ENCODE assay signal across 8 cellular contexts in the genomic region with DNA sequence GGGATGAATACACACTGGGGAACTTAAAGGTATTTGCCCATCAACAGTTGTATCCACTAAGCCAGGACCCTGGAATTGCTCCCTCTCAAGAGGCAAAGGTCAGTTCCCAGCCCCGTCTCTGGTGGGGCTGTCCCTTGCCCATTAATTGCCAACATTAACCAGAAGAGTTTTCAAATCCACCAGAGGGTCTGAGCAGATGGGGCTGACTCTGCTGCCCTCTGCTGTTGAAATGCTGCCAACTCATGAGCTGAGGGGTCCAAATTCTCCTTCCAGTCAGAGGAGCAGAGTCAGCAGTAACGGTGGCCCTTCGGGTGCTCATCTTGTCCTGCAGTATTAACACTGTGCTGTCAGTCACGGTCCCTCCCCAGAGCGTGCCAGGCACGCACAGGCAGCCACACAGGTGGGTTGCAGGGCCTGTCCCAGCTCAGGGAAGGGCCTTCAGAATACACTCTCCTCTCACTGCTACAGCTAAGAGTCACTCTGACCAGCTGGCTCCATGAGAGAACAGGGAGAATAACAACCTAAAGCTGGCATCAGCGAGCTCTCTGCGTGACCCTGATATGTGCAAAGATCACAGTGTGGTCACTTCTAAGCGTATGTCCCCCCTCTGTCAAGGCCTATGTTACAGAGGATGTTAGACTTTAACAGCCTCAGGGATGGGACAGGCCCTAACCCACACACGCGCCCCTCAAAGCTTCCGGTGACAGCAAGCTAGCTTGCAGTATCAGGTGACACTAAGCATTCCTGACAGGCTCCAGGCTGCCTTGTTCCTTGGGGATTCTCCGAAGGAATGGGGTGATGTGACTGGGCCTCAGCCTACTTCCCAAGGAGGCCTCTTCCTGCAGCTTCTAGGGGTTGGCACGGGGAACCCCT. TPM values are rescaled to one million over a fixed set of nuclear protein-coding genes. Genes with fewer than 3 reads are reported as not detected.
DNase-seq lines count a peak whose midpoint lies in the region; ATAC-seq and TF ChIP-seq lines count a peak whose summit lies in the region.

No MANE protein-coding gene starts in this region.

- no peaks in the 10 kb centered on the region for H4K20me1 ChIP-seq in H9 (ENCODE audit: control insufficient read depth, insufficient read depth, insufficient read length)

- peak; percentile 95 for TF ChIP-seq CTCF in CD4-positive, alpha-beta T cell (IDR thresholded peaks at IDR 0.05)
- TF ChIP-seq CTCF in H9 (conservative IDR thresholded peaks at IDR 0.05) (peak; percentile 92), lower lobe of right lung (IDR thresholded peaks at IDR 0.05) (peak; percentile 86)

- H3K9me3 ChIP-seq in CD4-positive, alpha-beta T cell (ENCODE audit: control insufficient read depth, low read length): no peaks in the 10 kb centered on the region
- H3K9me3 ChIP-seq in H9 (ENCODE audit: control insufficient read depth, low read depth, low read length) (no peaks in the 10 kb centered on the region), lower lobe of right lung (no peaks in the 10 kb centered on the region)

- H3K14ac ChIP-seq in H9 (ENCODE audit: insufficient read depth, low read length): no peak overlapping the region

- no peak overlapping the region for H2BK5ac ChIP-seq in H9 (ENCODE audit: insufficient read length, low read length)

- H3K27me3 ChIP-seq in CD4-positive, alpha-beta T cell (ENCODE audit: control insufficient read depth, insufficient read depth, low read length): no peaks in the 10 kb centered on the region
- no peaks in the 10 kb centered on the region for H3K27me3 ChIP-seq in H9 (ENCODE audit: insufficient read depth, low read length)
- no peaks in the 10 kb centered on the region for H3K27me3 ChIP-seq in lower lobe of right lung (ENCODE audit: low read depth)

- no peak overlapping the region for H3K4ac ChIP-seq in H9 (ENCODE audit: low read depth, low read length)

- intact Hi-C loops in CD4-positive, alpha-beta T cell (cut with DNase I, micrococcal nuclease): loop anchor here (1.0 to 5.0 kb wide), 9 partner anchors 74 to 437 kb away; a partner anchor contains a TSS
- intact Hi-C loops in lower lobe of right lung (cut with DNase I): no loop called here

- H3K4me3 ChIP-seq in lower lobe of right lung: no peak overlapping the region

- H2BK15ac ChIP-seq in H9 (ENCODE audit: low read depth, low read length): no peak overlapping the region

- H3T11ph ChIP-seq in H9 (ENCODE audit: low read length): no peak overlapping the region

- H2BK12ac ChIP-seq in H9 (ENCODE audit: insufficient read length, low read depth, low read length): no peak overlapping the region

- POLR2A ChIA-PET in CD4-positive, alpha-beta T cell (lab: Charles Lee): interaction anchor here (0.6 to 2.1 kb wide), 10 partner anchors 10 to 174 kb away, joined by 3 to 17 read pairs (median 5); a partner anchor contains a TSS

- H4K91ac ChIP-seq in H9 (ENCODE audit: insufficient read length, low read depth, low read length): no peak overlapping the region

- H3K27ac Mint-ChIP-seq in CD4-positive, alpha-beta T cell: peak overlapping the region; percentile 80
- peak overlapping the region in 2 of 3 experiments; percentile 51 to 70; a peak in 2 of 7 replicates for H3K27ac Mint-ChIP-seq in H9

- H4K5ac ChIP-seq in H9 (ENCODE audit: insufficient read length, low read depth, low read length): no peak overlapping the region

- DNase-seq in CD4-positive, alpha-beta T cell: peak; percentile 63 to 75 (median 68)
- DNase-seq in H9: peak; percentile 81
- DNase-seq in NCI-H446 (lab: John Stamatoyannopoulos, UW): peak; percentile 38 to 80
- peak; percentile 72 for DNase-seq in activated CD4-positive, alpha-beta T cell treated with anti-CD3 and anti-CD28 coated beads, Interleukin-2, amount 50 U/mL, for 1 hour
- peak; percentile 83 for DNase-seq in dermis blood vessel endothelial cell
- DNase-seq in lower lobe of right lung: no peak
- peak; percentile 54 for DNase-seq in stimulated activated CD8-positive, alpha-beta memory T cell treated with anti-CD3 and anti-CD28 coated beads, Interleukin-15, amount 100 ng/mL, for 1 hour (ENCODE audit: low read depth)

- H3K23ac ChIP-seq in H9 (ENCODE audit: insufficient read length, low read depth, low read length): no peak overlapping the region

- H3K23me2 ChIP-seq in H9 (ENCODE audit: insufficient read length, low read depth, low read length, poor library complexity, severe bottlenecking): no peaks in the 10 kb centered on the region

- H2BK120ac ChIP-seq in H9 (ENCODE audit: low read depth, low read length, poor library complexity, severe bottlenecking): no peak overlapping the region

- no peak overlapping the region for H3K4me2 ChIP-seq in H9 (ENCODE audit: insufficient read depth, insufficient read length, low read length)

- H3K4me1 ChIP-seq in H9 (ENCODE audit: insufficient read depth, low read length) (no peaks in the 10 kb centered on the region), lower lobe of right lung (peaks cover 10% of the 10 kb centered on the region)

- H4K8ac ChIP-seq in H9 (replicated peaks; ENCODE audit: insufficient read length, low read depth, low read length): no peak overlapping the region

- H3K27me3 Mint-ChIP-seq in CD4-positive, alpha-beta T cell: no peaks in the 10 kb centered on the region
- H3K27me3 Mint-ChIP-seq in H9 (ENCODE audit: low read depth): no peaks in the 10 kb centered on the region

- H3K79me1 ChIP-seq in H9 (ENCODE audit: insufficient read depth, low read depth, low read length, poor library complexity, severe bottlenecking): no peaks in the 10 kb centered on the region

- CTCF ChIA-PET in CD4-positive, alpha-beta T cell (lab: Charles Lee): interaction anchor here (0.5 to 3.2 kb wide), 27 partner anchors 9 to 143 kb away, joined by 3 to 42 read pairs (median 4); a partner anchor contains a TSS

- peaks cover 65% of the 10 kb centered on the region for H3K36me3 Mint-ChIP-seq in CD4-positive, alpha-beta T cell (ENCODE audit: low read depth)
- H3K36me3 Mint-ChIP-seq in H9 (ENCODE audit: insufficient read depth in 1 of 3, low read depth in 3 of 3): peaks cover 24 to 57% (median 46%) of the 10 kb centered on the region in 3 experiments

- H3K56ac ChIP-seq in H9 (ENCODE audit: insufficient read length, low read depth, low read length): no peak overlapping the region

- no peak overlapping the region for H3K18ac ChIP-seq in H9 (ENCODE audit: insufficient read length, low read depth, low read length)

- no CpG with 5 or more reads among the region's 14 CpGs for WGBS in H9 (ENCODE audit: extremely low coverage, insufficient read length, low lambda C conversion rate)

- peak; percentile 88 for ATAC-seq in CD4-positive, alpha-beta T cell (ENCODE audit: poor library complexity)
- ATAC-seq in lower lobe of right lung: peak; percentile 68 to 74
- ATAC-seq in GM19328 (IDR thresholded peaks at IDR 0.05; ENCODE audit: unreplicated experiment): no peak

- peaks cover 7% of the 10 kb centered on the region for H3K4me1 Mint-ChIP-seq in CD4-positive, alpha-beta T cell (ENCODE audit: low read depth)
- H3K4me1 Mint-ChIP-seq in H9: peaks cover 3 to 8% of the 10 kb centered on the region in 2 experiments

- no peak overlapping the region for H2AK5ac ChIP-seq in H9 (ENCODE audit: insufficient read length, low read length)

- H3K9me3 Mint-ChIP-seq in CD4-positive, alpha-beta T cell: no peaks in the 10 kb centered on the region
- no peaks in the 10 kb centered on the region for H3K9me3 Mint-ChIP-seq in H9

- H2AFZ ChIP-seq in H9 (ENCODE audit: low read length): no peak overlapping the region

- no peaks in the 10 kb centered on the region for H3K79me2 ChIP-seq in H9 (ENCODE audit: insufficient read depth, low read length)

- H3K27ac ChIP-seq in CD4-positive, alpha-beta T cell (ENCODE audit: low read depth, low read length): no peak overlapping the region
- no peak overlapping the region for H3K27ac ChIP-seq in H9 (ENCODE audit: insufficient read length, low read depth, low read length)
- no peak overlapping the region for H3K27ac ChIP-seq in lower lobe of right lung

- H2BK20ac ChIP-seq in H9 (ENCODE audit: low read depth, low read length, poor library complexity, severe bottlenecking): no peak overlapping the region

- H3K4me3 Mint-ChIP-seq in CD4-positive, alpha-beta T cell: no peak overlapping the region
- no peak overlapping the region; a peak in 1 of 5 replicates for H3K4me3 Mint-ChIP-seq in H9

- H3K36me3 ChIP-seq in lower lobe of right lung: peaks cover 65% of the 10 kb centered on the region

- no peak overlapping the region for H3K9ac ChIP-seq in H9 (ENCODE audit: extremely low read depth, insufficient read length, low read length)

RNA-seq across cellular contexts. Expression of a gene that starts 10.9 kb away (rescaled TPM):
- 1 to 10 TPM; 2.2 to 2.3 TPM for total RNA-seq in CD4-positive, alpha-beta T cell
- total RNA-seq in H9 (2021) (0.90 and 0.97 TPM in 2 replicates), dermis blood vessel endothelial cell (3.2 and 11.1 TPM in 2 replicates), lower lobe of right lung (2.1 TPM)
